In genomic region chr15:40974921-40975320, GRCh38 we compare ENCODE assay signal across 17 cellular contexts. TPM values are rescaled to one million over a fixed set of nuclear protein-coding genes. Genes with fewer than 3 reads are reported as not detected.
DNase-seq lines count a peak whose midpoint lies in the region; ATAC-seq and TF ChIP-seq lines count a peak whose summit lies in the region.
"Had no signal": no experiment of that assay in that cellular context is flagged by ENCODE, and none has a peak within 500 bp of the region (broad histone marks: within the 10 kb centered on the region; RNA-seq: fewer than 3 reads in every experiment).

No MANE protein-coding gene starts in this region.

- no peak overlapping the region for H2AK5ac ChIP-seq in H9 (ENCODE audit: insufficient read length, low read length)

- peaks cover 6% of the 10 kb centered on the region for H3K36me3 Mint-ChIP-seq in activated naive CD8-positive, alpha-beta T cell treated with anti-CD3 and anti-CD28 coated beads for 36 hours
- peaks cover 13% of the 10 kb centered on the region for H3K36me3 Mint-ChIP-seq in activated naive CD8-positive, alpha-beta T cell treated with anti-CD3 and anti-CD28 coated beads, Interleukin-2, amount 50 U/mL, for 24 hours (ENCODE audit: low read depth)
- peaks cover 7 to 43% (median 36%) of the 10 kb centered on the region in 3 experiments for H3K36me3 Mint-ChIP-seq in H9 (ENCODE audit: insufficient read depth in 1 of 3, low read depth in 3 of 3)

- H3K14ac ChIP-seq in H9 (ENCODE audit: insufficient read depth, low read length) = no peak overlapping the region

- no peaks in the 10 kb centered on the region for H3K9me3 Mint-ChIP-seq in activated naive CD8-positive, alpha-beta T cell treated with anti-CD3 and anti-CD28 coated beads for 36 hours
- no peaks in the 10 kb centered on the region for H3K9me3 Mint-ChIP-seq in activated naive CD8-positive, alpha-beta T cell treated with anti-CD3 and anti-CD28 coated beads, Interleukin-2, amount 50 U/mL, for 24 hours
- H3K9me3 Mint-ChIP-seq in H9 = no peaks in the 10 kb centered on the region
- H3K9me3 Mint-ChIP-seq: CD4-positive, alpha-beta T cell had no signal

- H3K27ac ChIP-seq in H9 (ENCODE audit: insufficient read length, low read depth, low read length) (no peak overlapping the region), brain microvascular endothelial cell (no peak overlapping the region)

- no peak overlapping the region for H2BK12ac ChIP-seq in H9 (ENCODE audit: insufficient read length, low read depth, low read length)

- in situ Hi-C loops in brain microvascular endothelial cell (cut with HindIII; ENCODE audit: low pct_ligation_motif_present, low sequenced_read_pairs) = no loop called here

- no peak overlapping the region for H4K8ac ChIP-seq in H9 (replicated peaks; ENCODE audit: insufficient read length, low read depth, low read length)

- no peak overlapping the region for H2BK5ac ChIP-seq in H9 (ENCODE audit: insufficient read length, low read length)

- H2BK20ac ChIP-seq in H9 (ENCODE audit: low read depth, low read length, poor library complexity, severe bottlenecking) = no peak overlapping the region

- no peaks in the 10 kb centered on the region for H3K79me2 ChIP-seq in H9 (ENCODE audit: insufficient read depth, low read length)

- H3K27me3 Mint-ChIP-seq in activated naive CD8-positive, alpha-beta T cell treated with anti-CD3 and anti-CD28 coated beads for 36 hours = no peaks in the 10 kb centered on the region
- no peaks in the 10 kb centered on the region for H3K27me3 Mint-ChIP-seq in activated naive CD8-positive, alpha-beta T cell treated with anti-CD3 and anti-CD28 coated beads, Interleukin-2, amount 50 U/mL, for 24 hours
- no peaks in the 10 kb centered on the region for H3K27me3 Mint-ChIP-seq in H9 (ENCODE audit: low read depth)
- H3K27me3 Mint-ChIP-seq: B cell; CD4-positive, alpha-beta T cell had no signal

- 0 out of 3 replicates have a peak, but pooled peaks have one; percentile 21 for TF ChIP-seq CTCF in H9 (conservative IDR thresholded peaks at IDR 0.05)
- peak; percentile 17 for TF ChIP-seq CTCF in brain microvascular endothelial cell (IDR thresholded peaks at IDR 0.05; ENCODE audit: low read depth, low read length, missing control alignments)

- H4K91ac ChIP-seq in H9 (ENCODE audit: insufficient read length, low read depth, low read length) = no peak overlapping the region

- no peaks in the 10 kb centered on the region for H3K4me1 Mint-ChIP-seq in activated naive CD8-positive, alpha-beta T cell treated with anti-CD3 and anti-CD28 coated beads for 36 hours
- H3K4me1 Mint-ChIP-seq in activated naive CD8-positive, alpha-beta T cell treated with anti-CD3 and anti-CD28 coated beads, Interleukin-2, amount 50 U/mL, for 24 hours = no peaks in the 10 kb centered on the region
- peaks cover 6 to 10% of the 10 kb centered on the region in 2 experiments for H3K4me1 Mint-ChIP-seq in H9
- H3K4me1 Mint-ChIP-seq: B cell had no signal

- H3K23me2 ChIP-seq in H9 (ENCODE audit: insufficient read length, low read depth, low read length, poor library complexity, severe bottlenecking) = no peaks in the 10 kb centered on the region

- no peak overlapping the region for H3K4ac ChIP-seq in H9 (ENCODE audit: low read depth, low read length)

- no peak overlapping the region for H3K4me2 ChIP-seq in H9 (ENCODE audit: insufficient read depth, insufficient read length, low read length)

- no peak overlapping the region for H2BK15ac ChIP-seq in H9 (ENCODE audit: low read depth, low read length)

- peaks cover 36% of the 10 kb centered on the region for H3K36me3 ChIP-seq in brain microvascular endothelial cell (replicated peaks)

- H3K9me3 ChIP-seq in H9 (ENCODE audit: control insufficient read depth, low read depth, low read length) = no peaks in the 10 kb centered on the region

- H3K23ac ChIP-seq in H9 (ENCODE audit: insufficient read length, low read depth, low read length) = no peak overlapping the region

- no peak overlapping the region for H4K5ac ChIP-seq in H9 (ENCODE audit: insufficient read length, low read depth, low read length)

- H3K27me3 ChIP-seq in H9 (ENCODE audit: insufficient read depth, low read length) (no peaks in the 10 kb centered on the region), brain microvascular endothelial cell (replicated peaks) (no peaks in the 10 kb centered on the region)

- ATAC-seq in activated naive CD8-positive, alpha-beta T cell treated with anti-CD3 and anti-CD28 coated beads, Interleukin-2, amount 50 U/mL, for 24 hours = no peak
- ATAC-seq in GM19455 (IDR thresholded peaks at IDR 0.05; ENCODE audit: unreplicated experiment) = no peak

- H3K4me3 Mint-ChIP-seq in activated naive CD8-positive, alpha-beta T cell treated with anti-CD3 and anti-CD28 coated beads for 36 hours = peak overlapping the region; percentile 14
- H3K4me3 Mint-ChIP-seq in activated naive CD8-positive, alpha-beta T cell treated with anti-CD3 and anti-CD28 coated beads, Interleukin-2, amount 50 U/mL, for 24 hours = no peak overlapping the region
- no peak overlapping the region for H3K4me3 Mint-ChIP-seq in H9
- H3K4me3 Mint-ChIP-seq: B cell; CD4-positive, alpha-beta T cell had no signal

- WGBS in H9 (ENCODE audit: extremely low coverage, insufficient read length, low lambda C conversion rate) = no CpG with 5 or more reads among the region's 3 CpGs

- no peak overlapping the region for H3K4me3 ChIP-seq in brain microvascular endothelial cell (ENCODE audit: low read depth, low read length)

- H3K56ac ChIP-seq in H9 (ENCODE audit: insufficient read length, low read depth, low read length) = no peak overlapping the region

- H3K4me1 ChIP-seq in H9 (ENCODE audit: insufficient read depth, low read length) = no peaks in the 10 kb centered on the region; the same call in 1 of the 2 replicates

- H3K27ac Mint-ChIP-seq in activated naive CD8-positive, alpha-beta T cell treated with anti-CD3 and anti-CD28 coated beads for 36 hours = no peak overlapping the region
- no peak overlapping the region for H3K27ac Mint-ChIP-seq in activated naive CD8-positive, alpha-beta T cell treated with anti-CD3 and anti-CD28 coated beads, Interleukin-2, amount 50 U/mL, for 24 hours
- no peak overlapping the region for H3K27ac Mint-ChIP-seq in H9
- H3K27ac Mint-ChIP-seq: B cell; CD4-positive, alpha-beta T cell had no signal

- H2AFZ ChIP-seq in H9 (ENCODE audit: low read length) = no peak overlapping the region

- H4K20me1 ChIP-seq in H9 (ENCODE audit: control insufficient read depth, insufficient read depth, insufficient read length) = no peaks in the 10 kb centered on the region

- DNase-seq in activated naive CD8-positive, alpha-beta T cell treated with anti-CD3 and anti-CD28 coated beads for 36 hours = no peak
- no peak for DNase-seq in activated naive CD8-positive, alpha-beta T cell treated with anti-CD3 and anti-CD28 coated beads, Interleukin-2, amount 50 U/mL, for 24 hours
- DNase-seq in H9 (no peak), brain microvascular endothelial cell (no peak), iris pigment epithelial cell (ENCODE audit: low read depth) (peak; percentile 33), NCI-H82 treated with DMSO at 0.1 percent for 48 hours (lab: John Stamatoyannopoulos, UW; ENCODE audit: unreplicated experiment) (no peak), A172 (ENCODE audit: low spot score) (no peak)
- DNase-seq: 8988T; ACHN; C1 segment of cervical spinal cord; Calu3; CD4-positive, alpha-beta T cell; DMS 273 treated with DMSO at 0.1 percent for 48 hours; DMS79; H7 had no signal

- H3T11ph ChIP-seq in H9 (ENCODE audit: low read length) = no peak overlapping the region

- no peak overlapping the region for H2BK120ac ChIP-seq in H9 (ENCODE audit: low read depth, low read length, poor library complexity, severe bottlenecking)

- H3K9ac ChIP-seq in H9 (ENCODE audit: extremely low read depth, insufficient read length, low read length) = no peak overlapping the region

- no peaks in the 10 kb centered on the region for H3K79me1 ChIP-seq in H9 (ENCODE audit: insufficient read depth, low read depth, low read length, poor library complexity, severe bottlenecking)

- H3K18ac ChIP-seq in H9 (ENCODE audit: insufficient read length, low read depth, low read length) = no peak overlapping the region

RNA-seq across cellular contexts. Expression of gene CHAC1, which starts 21.6 kb away (rescaled TPM):
- 10 to 100 TPM; 43.9 to 45.8 TPM for total RNA-seq in activated naive CD8-positive, alpha-beta T cell treated with anti-CD3 and anti-CD28 coated beads for 36 hours
- 47.2 and 48.7 TPM in 2 replicates for total RNA-seq in H9 (2021)
- total RNA-seq in A172 (2014; rRNA removed; shearing (Covaris generic)) = 4.7 and 5.8 TPM in 2 replicates

RNA-seq across cellular contexts. Expression of gene DLL4, which starts 45.8 kb away (rescaled TPM):
- not detected for total RNA-seq in activated naive CD8-positive, alpha-beta T cell treated with anti-CD3 and anti-CD28 coated beads for 36 hours
- total RNA-seq in H9 (2021) = 0.28 and 0.35 TPM in 2 replicates
- not detected in 2 replicates for total RNA-seq in A172 (2014; rRNA removed; shearing (Covaris generic))
- total RNA-seq: Calu3, H7 had no signal
